Comparison of ENCODE assay signal across 8 cellular contexts in genomic region chr10:37857287-37858211, GRCh38. TPM values are rescaled to one million over a fixed set of nuclear protein-coding genes. Genes with fewer than 3 reads are reported as not detected.
A peak's percentile ranks its signal among the peaks of the same experiment; 100 is the strongest.
DNase-seq lines count a peak whose midpoint lies in the region; ATAC-seq and TF ChIP-seq lines count a peak whose summit lies in the region.

TSS of gene ZNF248 (minus strand) at chr10:37857610. CDS start at chr10:37856310, 1,300 bp downstream.

- H2AFZ ChIP-seq in IMR-90 (replicated peaks; ENCODE audit: low read length, poor library complexity) (peak within 1 kb of the TSS; percentile 99), OCI-LY7 (ENCODE audit: low read length) (peak within 1 kb of the TSS; percentile 91)

- H3K9me1 ChIP-seq in IMR-90 (ENCODE audit: insufficient read depth, low read length): no peaks in the 10 kb centered on the region

- no peak within 1 kb of the TSS for H2BK20ac ChIP-seq in IMR-90 (ENCODE audit: low read depth, low read length)

- H3K4me3 ChIP-seq in IMR-90 (ENCODE audit: insufficient read depth, low read depth, low read length) (peak within 1 kb of the TSS; percentile 63), OCI-LY7 (ENCODE audit: low read depth, low read length, poor library complexity, severe bottlenecking) (peak within 1 kb of the TSS; percentile 84), muscle layer of colon (ENCODE audit: low read depth in 1 of 2, low read length in 2 of 2) (peak within 1 kb of the TSS; percentile 85 to 95)

- dilution Hi-C loops in IMR-90 (cut with HindIII; ENCODE audit: low sequenced_read_pairs, unreplicated experiment): no loop called here

- no peak for TF ChIP-seq RAD21 in IMR-90 (IDR thresholded peaks at IDR 0.05; ENCODE audit: low read length)

- 3% methylated on average over 33 of the region's 81 CpGs; no CpG with 5 or more reads in 1 of the 2 experiments for WGBS in IMR-90 (ENCODE audit: extremely low coverage in 2 of 2, insufficient read length in 1 of 2), 2 experiments

- TF ChIP-seq POLR2A in IMR-90 (IDR thresholded peaks at IDR 0.05; ENCODE audit: low read depth, low read length): peak; percentile 97

- peak within 1 kb of the TSS; percentile 97 for H2AK9ac ChIP-seq in IMR-90 (replicated peaks; ENCODE audit: low read depth, low read length, poor library complexity)

- no peaks in the 10 kb centered on the region for H3K9me2 ChIP-seq in OCI-LY7 (ENCODE audit: insufficient read depth, low read length)

- H3K36me3 ChIP-seq in IMR-90 (ENCODE audit: control insufficient read depth, insufficient read depth, low read length): peaks cover 1% of the 10 kb centered on the region; the same call in 1 of the 2 replicates
- peaks cover 2% of the 10 kb centered on the region; the same call in 1 of the 2 replicates for H3K36me3 ChIP-seq in OCI-LY7 (ENCODE audit: insufficient read depth, low read length)
- H3K36me3 ChIP-seq in muscle layer of colon (ENCODE audit: insufficient read depth, low read length): no peaks in the 10 kb centered on the region

- peak within 1 kb of the TSS; percentile 98 for H3K14ac ChIP-seq in IMR-90 (replicated peaks; ENCODE audit: low read depth, low read length)

- H4K8ac ChIP-seq in IMR-90 (ENCODE audit: low read depth in 2 of 2, low read length in 2 of 2): peak within 1 kb of the TSS; percentile 88 to 91

- H3K27ac ChIP-seq in IMR-90 (ENCODE audit: insufficient read depth, low read length) (peak within 1 kb of the TSS; percentile 85), OCI-LY7 (ENCODE audit: low read depth, low read length, poor library complexity, severe bottlenecking) (peak within 1 kb of the TSS; percentile 24), epithelial cell of prostate (peak within 1 kb of the TSS; percentile 97), muscle layer of colon (ENCODE audit: low read depth, low read length) (peak within 1 kb of the TSS; percentile 98)

- TF ChIP-seq CTCF in IMR-90 (conservative IDR thresholded peaks at IDR 0.05; ENCODE audit: low read depth, low read length) (no peak), OCI-LY7 (conservative IDR thresholded peaks at IDR 0.05; ENCODE audit: low read length) (no peak)

- H3K79me2 ChIP-seq in OCI-LY7 (ENCODE audit: insufficient read depth, low read depth, low read length): peaks cover 29% of the 10 kb centered on the region

- H3K9ac ChIP-seq in IMR-90 (ENCODE audit: low read depth, low read length) (peak within 1 kb of the TSS; percentile 89), muscle layer of colon (ENCODE audit: low read length) (peak within 1 kb of the TSS; percentile 95)

- peak within 1 kb of the TSS; percentile 78 for H3K4ac ChIP-seq in IMR-90 (ENCODE audit: low read depth, low read length)

- peak within 1 kb of the TSS; percentile 53 for H2AK5ac ChIP-seq in IMR-90 (ENCODE audit: low read depth, low read length)

- peak; percentile 92 for ATAC-seq in GM21529 (IDR thresholded peaks at IDR 0.05; ENCODE audit: unreplicated experiment)
- peak; percentile 94 for ATAC-seq in IMR-90 (ENCODE audit: low read depth)

- DNase-seq in DMS114 treated with DMSO at 0.1 percent for 48 hours (lab: John Stamatoyannopoulos, UW; ENCODE audit: unreplicated experiment) (peak; percentile 92), IMR-90 (peak; percentile 96), OCI-LY7 (ENCODE audit: low spot score) (peak; percentile 97), activated T-cell treated with anti-CD3 and anti-CD28 coated beads for 48 hours (ENCODE audit: low read depth) (peak; percentile 88), epithelial cell of prostate (ENCODE audit: low read depth, low spot score) (peak; percentile 81)
- peak; percentile 81 to 84 for DNase-seq in stimulated activated CD8-positive, alpha-beta memory T cell treated with anti-CD3 and anti-CD28 coated beads, Interleukin-7, amount 100 ng/mL, for 48 hours (ENCODE audit: extremely low read depth in 1 of 2, low read depth in 1 of 2)

- intact Hi-C loops in IMR-90 (cut with micrococcal nuclease) (loop anchor here (2.0 kb wide), 1 partner anchor 119 kb away; the partner anchor contains the start of gene ZNF25), OCI-LY7 (cut with micrococcal nuclease; ENCODE audit: unreplicated experiment) (loop anchor here (1.0 to 2.0 kb wide), 3 partner anchors 119 to 237 kb away; partner anchors contain the start of genes ZNF25, ZNF33A and ZNF37A)

- peaks cover 11 to 16% of the 10 kb centered on the region in 2 experiments for H3K79me1 ChIP-seq in IMR-90 (ENCODE audit: low read depth in 1 of 2, low read length in 2 of 2)

- no peaks in the 10 kb centered on the region for H4K20me1 ChIP-seq in IMR-90 (ENCODE audit: insufficient read depth, low read length)
- H4K20me1 ChIP-seq in OCI-LY7 (ENCODE audit: insufficient read depth, low read length): no peaks in the 10 kb centered on the region

- CTCF ChIA-PET in IMR-90 (lab: Yijun Ruan, JAX) (no interaction called here), OCI-LY7 (lab: Charles Lee; ENCODE audit: unreplicated experiment) (no interaction called here)

- H3K56ac ChIP-seq in IMR-90 (ENCODE audit: extremely low read depth, insufficient read depth, low read length): peak within 1 kb of the TSS; percentile 97

- peak within 1 kb of the TSS; percentile 88 for H2BK5ac ChIP-seq in IMR-90 (ENCODE audit: low read depth, low read length, poor library complexity, severe bottlenecking)

- peak within 1 kb of the TSS; percentile 86 for H4K5ac ChIP-seq in IMR-90 (ENCODE audit: low read depth, low read length)

- in situ Hi-C loops in IMR-90 (cut with MboI; ENCODE audit: low sequenced_read_pairs): no loop called here

- POLR2A ChIA-PET in IMR-90 (lab: Charles Lee; ENCODE audit: unreplicated experiment) (no interaction called here), OCI-LY7 (lab: Charles Lee) (interaction anchor here (1.6 to 2.1 kb wide), 2 partner anchors 9 to 120 kb away, joined by 6 to 7 read pairs; partner anchors contain the start of gene ZNF25)

- TSS peak; percentile 60 for BruUV-seq in IMR-90 (replicated peaks; lab: Mats Ljungman, UMichigan)
- TSS peak; percentile 82 for BruUV-seq in OCI-LY7 (replicated peaks; lab: Mats Ljungman, UMichigan)

- no peaks in the 10 kb centered on the region for H3K27me3 ChIP-seq in IMR-90 (ENCODE audit: control insufficient read depth, insufficient read depth, low read length)
- no peaks in the 10 kb centered on the region for H3K27me3 ChIP-seq in muscle layer of colon (ENCODE audit: control insufficient read depth in 1 of 2, insufficient read depth in 2 of 2, low read length in 2 of 2)

- peak within 1 kb of the TSS; percentile 88 for H3K4me2 ChIP-seq in IMR-90 (ENCODE audit: low read depth, low read length)
- peak within 1 kb of the TSS; percentile 80 for H3K4me2 ChIP-seq in OCI-LY7 (ENCODE audit: low read length)

- H2BK120ac ChIP-seq in IMR-90 (ENCODE audit: low read depth, low read length): peak within 1 kb of the TSS; percentile 41; the same call in 1 of the 2 replicates

- H3K23ac ChIP-seq in IMR-90 (ENCODE audit: low read depth, low read length): peak within 1 kb of the TSS; percentile 91

- no peak within 1 kb of the TSS for H2BK15ac ChIP-seq in IMR-90 (ENCODE audit: low read depth, low read length)

- peaks cover 2% of the 10 kb centered on the region; the same call in 1 of the 2 replicates for H3K4me1 ChIP-seq in IMR-90 (ENCODE audit: control insufficient read depth, insufficient read depth, low read length)
- H3K4me1 ChIP-seq in OCI-LY7 (ENCODE audit: insufficient read depth, low read length, poor library complexity, severe bottlenecking): peaks cover 34% of the 10 kb centered on the region
- peaks cover 48% of the 10 kb centered on the region for H3K4me1 ChIP-seq in muscle layer of colon (ENCODE audit: insufficient read depth, low read length)

- H3K18ac ChIP-seq in IMR-90 (ENCODE audit: low read depth, low read length): peak within 1 kb of the TSS; percentile 56

- peak within 1 kb of the TSS; percentile 37; the same call in 1 of the 2 replicates for H4K91ac ChIP-seq in IMR-90 (ENCODE audit: insufficient read depth, low read depth, low read length)

- H3K9me3 ChIP-seq in IMR-90 (ENCODE audit: control insufficient read depth, insufficient read depth, low read length) (no peaks in the 10 kb centered on the region), OCI-LY7 (ENCODE audit: low read length) (peaks cover 9% of the 10 kb centered on the region; the same call in 1 of the 2 replicates), muscle layer of colon (ENCODE audit: low read length) (no peaks in the 10 kb centered on the region)

TF ChIP-seq in IMR-90, 13 proteins besides CTCF, POLR2A, EP300 and RAD21 (continues in another document):
- TF ChIP-seq ELK1 (IDR thresholded peaks at IDR 0.05; ENCODE audit: borderline replicate concordance, low read depth, low read length) (no peak), RCOR1 (IDR thresholded peaks at IDR 0.05; ENCODE audit: insufficient replicate concordance, low read length) (no peak), MAZ (IDR thresholded peaks at IDR 0.05; ENCODE audit: borderline replicate concordance, low read depth, low read length) (peak; percentile 85), CHD1 (IDR thresholded peaks at IDR 0.05; ENCODE audit: low read depth, low read length) (no peak), MAFK (IDR thresholded peaks at IDR 0.05; ENCODE audit: low read depth, low read length) (no peak), MXI1 (IDR thresholded peaks at IDR 0.05; ENCODE audit: borderline replicate concordance, low read depth, low read length) (peak; percentile 59; the same call in 1 of the 2 replicates), BHLHE40 (IDR thresholded peaks at IDR 0.05; ENCODE audit: low read depth, low read length) (peak; percentile 79), NFE2L2 (IDR thresholded peaks at IDR 0.05; ENCODE audit: low read depth, low read length) (no peak)

RNA-seq across cellular contexts. Expression of gene ZNF248, which starts in this region (rescaled TPM):
- 5.7 and 6.7 TPM in 2 replicates for total RNA-seq in IMR-90 (2012; rRNA removed)
- 4.2 and 5.1 TPM in 2 replicates for polyA plus RNA-seq in IMR-90 (2012; rRNA removed)
- polyA plus RNA-seq in IMR-90 (2012; cell fraction: cytosol; rRNA removed): 1.5 and 1.6 TPM in 2 replicates
- polyA plus RNA-seq in IMR-90 (2012; cell fraction: nucleus; rRNA removed; ENCODE audit: low replicate concordance): 5.4 and 29.1 TPM in 2 replicates
- 13.4 and 16.8 TPM in 2 replicates for total RNA-seq in OCI-LY7 (2014; rRNA removed; shearing (Covaris generic))
- total RNA-seq in OCI-LY7 (2022): 15.6 and 16.0 TPM in 2 replicates

Comparison
In these comparisons a context has a peak if more than half of its experiments do, and no peak if none do; other contexts are left out.
1. Peak in every context shown above with its lines: DNase-seq, ATAC-seq, H3K4me3 ChIP-seq and H3K27ac ChIP-seq.
2. H3K27ac ChIP-seq: peak in every context shown above with its lines; median percentile 98 in muscle layer of colon; 97 in epithelial cell of prostate; 85 in IMR-90; 24 in OCI-LY7.